In genomic region chr15:63764124-63764827, GRCh38 we compare ENCODE assay signal across 12 cellular contexts.
DNase-seq lines count a peak whose midpoint lies in the region; ATAC-seq and TF ChIP-seq lines count a peak whose summit lies in the region.
"Had no signal": no experiment of that assay in that cellular context is flagged by ENCODE, and none has a peak within 500 bp of the region (broad histone marks: within the 10 kb centered on the region; RNA-seq: fewer than 3 reads in every experiment).

No MANE protein-coding gene starts in this region.

- no peaks in the 10 kb centered on the region for H3K9me3 Mint-ChIP-seq in CD4-positive, alpha-beta T cell
- no peaks in the 10 kb centered on the region for H3K9me3 Mint-ChIP-seq in naive thymus-derived CD4-positive, alpha-beta T cell

- H3K27ac Mint-ChIP-seq in CD4-positive, alpha-beta T cell = no peak overlapping the region
- peak overlapping the region in 8 of 9 donors; percentile 1 to 81 (median 56) for H3K27ac Mint-ChIP-seq in naive thymus-derived CD4-positive, alpha-beta T cell

- peaks cover 75% of the 10 kb centered on the region for H3K36me3 Mint-ChIP-seq in CD4-positive, alpha-beta T cell (ENCODE audit: low read depth)
- peaks cover 0 to 23% (median 11%) of the 10 kb centered on the region in 5 donors for H3K36me3 Mint-ChIP-seq in naive thymus-derived CD4-positive, alpha-beta T cell

- H3K4me3 Mint-ChIP-seq in CD4-positive, alpha-beta T cell = peak overlapping the region; percentile 26
- peak overlapping the region in 6 of 10 donors; percentile 3 to 57 (median 26) for H3K4me3 Mint-ChIP-seq in naive thymus-derived CD4-positive, alpha-beta T cell

- peaks cover 86% of the 10 kb centered on the region for H3K4me1 Mint-ChIP-seq in CD4-positive, alpha-beta T cell (ENCODE audit: low read depth)
- peaks cover 42 to 88% (median 76%) of the 10 kb centered on the region in 7 donors for H3K4me1 Mint-ChIP-seq in naive thymus-derived CD4-positive, alpha-beta T cell

- H3K4me1 ChIP-seq in body of pancreas (peaks cover 25% of the 10 kb centered on the region), HAP-1 (peaks cover 31% of the 10 kb centered on the region)
- H3K4me1 ChIP-seq in naive thymus-derived CD4-positive, alpha-beta T cell (ENCODE audit: control insufficient read depth in 2 of 2, insufficient read depth in 2 of 2, low read length in 2 of 2) = peaks cover 21 to 24% of the 10 kb centered on the region in 2 donors
- H3K4me1 ChIP-seq: prostate gland had no signal

- POLR2A ChIA-PET in CD4-positive, alpha-beta T cell (lab: Charles Lee) = interaction anchor here (1.9 kb wide), 1 partner anchor 43 kb away, joined by 4 read pairs; no protein-coding TSS in a partner anchor
- POLR2A ChIA-PET in naive thymus-derived CD4-positive, alpha-beta T cell (lab: Charles Lee) = interaction anchor here (0.5 to 1.2 kb wide), 3 partner anchors 12 to 329 kb away, joined by 3 read pairs; partner anchors contain the start of gene CIAO2A

- no peaks in the 10 kb centered on the region for H3K27me3 ChIP-seq in CD4-positive, alpha-beta T cell (ENCODE audit: control insufficient read depth, insufficient read depth, low read length)
- H3K27me3 ChIP-seq in body of pancreas (no peaks in the 10 kb centered on the region), HAP-1 (ENCODE audit: low read depth) (no peaks in the 10 kb centered on the region)
- H3K27me3 ChIP-seq in naive thymus-derived CD4-positive, alpha-beta T cell (ENCODE audit: control insufficient read depth in 2 of 2, insufficient read depth in 2 of 2, low read length in 2 of 2) = no peaks in the 10 kb centered on the region

- no peaks in the 10 kb centered on the region for H3K27me3 Mint-ChIP-seq in CD4-positive, alpha-beta T cell
- no peaks in the 10 kb centered on the region for H3K27me3 Mint-ChIP-seq in naive thymus-derived CD4-positive, alpha-beta T cell

- intact Hi-C loops in CD4-positive, alpha-beta T cell (cut with DNase I, micrococcal nuclease) = loop anchor here in 1 of 2 experiments (5.0 kb wide), 2 partner anchors 43 to 63 kb away; no protein-coding TSS in a partner anchor
- intact Hi-C loops in body of pancreas (cut with DNase I) = loop anchor here (10.0 kb wide), 1 partner anchor 121 kb away; no protein-coding TSS in a partner anchor
- intact Hi-C loops in naive thymus-derived CD4-positive, alpha-beta T cell (cut with micrococcal nuclease) = loop anchor here in 1 of 2 donors (5.0 kb wide), 1 partner anchor 43 kb away; no protein-coding TSS in a partner anchor

- H3K4me3 ChIP-seq in body of pancreas (no peak overlapping the region), HAP-1 (no peak overlapping the region)
- H3K4me3 ChIP-seq in naive thymus-derived CD4-positive, alpha-beta T cell (ENCODE audit: low read length) = no peak overlapping the region
- H3K4me3 ChIP-seq: lung, prostate gland had no signal

- no peak for DNase-seq in CD4-positive, alpha-beta T cell
- peak in 1 of 4 donors; percentile 2 for DNase-seq in body of pancreas
- DNase-seq in naive thymus-derived CD4-positive, alpha-beta T cell = no peak
- DNase-seq in superior temporal gyrus (ENCODE audit: extremely low spot score) = no peak
- DNase-seq in HAP-1 (ENCODE audit: low spot score in 2 of 2) = no peak
- DNase-seq in DMS53 (lab: John Stamatoyannopoulos, UW) = no peak
- DNase-seq: NCI-H2029, WERI-Rb-1 had no signal

- TF ChIP-seq CTCF in CD4-positive, alpha-beta T cell (IDR thresholded peaks at IDR 0.05) = no peak
- no peak for TF ChIP-seq CTCF in body of pancreas (IDR thresholded peaks at IDR 0.05)

- no peak for ATAC-seq in CD4-positive, alpha-beta T cell (ENCODE audit: poor library complexity)
- ATAC-seq in HG02610 (IDR thresholded peaks at IDR 0.05; ENCODE audit: unreplicated experiment) (peak; percentile 50), body of pancreas (peak; percentile 60), HG03520 (IDR thresholded peaks at IDR 0.05; ENCODE audit: unreplicated experiment) (no peak)
- no peak for ATAC-seq in naive thymus-derived CD4-positive, alpha-beta T cell

- TF ChIP-seq POLR2A in body of pancreas (IDR thresholded peaks at IDR 0.05) = no peak

- WGBS in body of pancreas, 2 donors = 59 to 65% methylated on average over 6 to 7 of the region's 7 CpGs

- in situ Hi-C loops in HAP-1 (cut with MboI; ENCODE audit: low sequenced_read_pairs) = loop anchor here (25.0 kb wide), 1 partner anchor 123 kb away; no protein-coding TSS in a partner anchor

- no peaks in the 10 kb centered on the region for H3K36me3 ChIP-seq in body of pancreas (replicated peaks in 1 of 2; ENCODE audit: insufficient read depth in 1 of 2, low read depth in 2 of 2)
- peaks cover 0 to 3% (median 3%) of the 10 kb centered on the region in 3 experiments for H3K36me3 ChIP-seq in naive thymus-derived CD4-positive, alpha-beta T cell (ENCODE audit: control insufficient read depth in 2 of 3, insufficient read depth in 3 of 3, low read length in 3 of 3)
- H3K36me3 ChIP-seq in HAP-1 (replicated peaks) = no peaks in the 10 kb centered on the region
- H3K36me3 ChIP-seq: prostate gland, WERI-Rb-1 had no signal

- H3K27ac ChIP-seq in CD4-positive, alpha-beta T cell (ENCODE audit: low read depth, low read length) = no peak overlapping the region
- H3K27ac ChIP-seq in body of pancreas = peak overlapping the region in 3 of 4 donors; percentile 5 to 32 (median 24)
- no peak overlapping the region for H3K27ac ChIP-seq in naive thymus-derived CD4-positive, alpha-beta T cell (ENCODE audit: low read depth, low read length)
- H3K27ac ChIP-seq: prostate gland, WERI-Rb-1 had no signal

- CTCF ChIA-PET in CD4-positive, alpha-beta T cell (lab: Charles Lee) = interaction anchor here (1.3 kb wide), 1 partner anchor 12 kb away, joined by 3 read pairs; no protein-coding TSS in a partner anchor
- CTCF ChIA-PET in naive thymus-derived CD4-positive, alpha-beta T cell (lab: Charles Lee) = interaction anchor here (0.6 to 1.6 kb wide), 2 partner anchors 12 to 157 kb away, joined by 3 to 6 read pairs; no protein-coding TSS in a partner anchor

- no peaks in the 10 kb centered on the region for H3K9me3 ChIP-seq in CD4-positive, alpha-beta T cell (ENCODE audit: control insufficient read depth, low read length)
- H3K9me3 ChIP-seq in body of pancreas = no peaks in the 10 kb centered on the region
- H3K9me3 ChIP-seq in naive thymus-derived CD4-positive, alpha-beta T cell (ENCODE audit: control insufficient read depth in 2 of 3, low read length in 3 of 3) = no peaks in the 10 kb centered on the region
- no peaks in the 10 kb centered on the region for H3K9me3 ChIP-seq in HAP-1
- H3K9me3 ChIP-seq: prostate gland had no signal

Comparison
In these comparisons a context has a peak if more than half of its experiments do, and no peak if none do; other contexts are left out.
1. ATAC-seq: peak in HG02610 (single experiment) and body of pancreas (single experiment); none in CD4-positive, alpha-beta T cell (single experiment), naive thymus-derived CD4-positive, alpha-beta T cell (single experiment) and HG03520 (single experiment).
2. H3K27ac ChIP-seq: peak in body of pancreas (3 of 4); none in CD4-positive, alpha-beta T cell (single experiment) and naive thymus-derived CD4-positive, alpha-beta T cell (single experiment).